22 cellular contexts compared by ENCODE assay signal in the genomic region with DNA sequence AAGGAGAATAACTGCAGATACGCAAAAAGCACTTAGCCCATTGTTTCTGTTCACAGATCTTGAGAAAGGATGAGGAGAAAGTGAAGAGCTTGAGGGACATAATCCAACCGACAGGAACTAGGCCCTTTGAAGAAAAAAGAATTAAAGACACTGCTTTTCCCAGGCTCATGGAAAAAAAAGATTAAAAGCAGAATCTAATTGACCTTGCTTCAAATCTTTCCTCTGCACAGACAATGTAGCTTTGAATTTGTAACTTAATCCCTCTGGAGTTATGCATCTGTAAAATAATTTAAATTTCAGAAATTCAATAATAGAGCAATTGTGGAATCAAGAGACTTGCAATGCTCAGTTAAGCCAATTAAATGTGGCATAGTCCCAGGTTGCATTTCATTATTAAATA.
"Had no signal": no experiment of that assay in that cellular context is flagged by ENCODE, and none has a peak within 500 bp of the region (broad histone marks: within the 10 kb centered on the region; RNA-seq: fewer than 3 reads in every experiment).

No MANE protein-coding gene starts in this region.

- H3K36me3 ChIP-seq: esophagus squamous epithelium, gastrocnemius medialis, lower lobe of right lung had no signal

- H3K4me3 ChIP-seq: coronary artery, esophagus squamous epithelium, gastrocnemius medialis, heart right ventricle, lower lobe of right lung had no signal

- H3K9me3 ChIP-seq: esophagus squamous epithelium, gastrocnemius medialis, heart right ventricle, lower lobe of right lung had no signal

- H3K4me1 ChIP-seq: esophagus squamous epithelium, lower lobe of right lung had no signal

- DNase-seq: effector CD8-positive, alpha-beta T cell; effector memory CD8-positive, alpha-beta T cell; endodermal cell; erythroblast; esophagus squamous epithelium; foreskin fibroblast; foreskin melanocyte; gastrocnemius medialis; glutamatergic neuron; head of caudate nucleus; heart right ventricle; hippocampal formation; left cardiac atrium; left ventricle myocardium superior; lower lobe of right lung; mesendoderm; midbrain; naive thymus-derived CD4-positive, alpha-beta T cell had no signal

- ATAC-seq: effector memory CD8-positive, alpha-beta T cell; esophagus mucosa; gastrocnemius medialis; heart right ventricle; left cardiac atrium; left lobe of liver; left ventricle myocardium superior; lower lobe of right lung; naive thymus-derived CD4-positive, alpha-beta T cell had no signal

- H3K27me3 ChIP-seq: gastrocnemius medialis had no signal

- H3K27ac ChIP-seq: coronary artery, epithelial cell of prostate, esophagus squamous epithelium, gastrocnemius medialis, heart right ventricle, lower lobe of right lung had no signal
